In the genomic region with DNA sequence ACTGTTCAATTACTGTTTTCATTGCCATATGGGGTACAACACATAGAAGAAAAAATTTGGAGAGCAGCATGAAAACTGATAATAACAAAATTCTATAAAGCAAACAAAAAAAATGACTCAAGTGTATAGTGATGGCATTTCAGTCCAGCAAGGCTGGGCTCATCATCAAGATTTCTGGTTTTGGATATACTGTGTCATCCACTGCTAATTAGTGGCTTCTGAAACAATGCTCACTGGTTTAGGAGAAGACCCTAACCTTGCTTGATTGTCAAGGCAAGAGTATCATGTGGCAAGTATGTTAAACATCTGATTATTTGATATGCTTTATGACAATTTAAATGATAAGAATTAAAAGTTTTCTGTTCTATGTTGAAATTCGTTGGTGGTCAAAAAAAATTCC, we compare ENCODE assay signal across 12 cellular contexts.
A peak's percentile ranks its signal among the peaks of the same experiment; 100 is the strongest.
DNase-seq lines count a peak whose midpoint lies in the region; ATAC-seq and TF ChIP-seq lines count a peak whose summit lies in the region.
"Had no signal": no experiment of that assay in that cellular context is flagged by ENCODE, and none has a peak within 500 bp of the region (broad histone marks: within the 10 kb centered on the region; RNA-seq: fewer than 3 reads in every experiment).

No MANE protein-coding gene starts in this region.

- H3K4me3 Mint-ChIP-seq in natural killer cell = no peak overlapping the region
- H3K4me3 Mint-ChIP-seq: CD4-positive, CD25-positive, alpha-beta regulatory T cell had no signal

- peaks cover 11% of the 10 kb centered on the region for H3K36me3 Mint-ChIP-seq in natural killer cell

- no peaks in the 10 kb centered on the region for H3K27me3 Mint-ChIP-seq in natural killer cell (ENCODE audit: low read depth in 2 of 2)
- H3K27me3 Mint-ChIP-seq: CD4-positive, CD25-positive, alpha-beta regulatory T cell had no signal

- intact Hi-C loops in natural killer cell (cut with micrococcal nuclease) = no loop called here

- no peak for ATAC-seq in natural killer cell

- DNase-seq in AG08396 (ENCODE audit: low spot score) (peak; percentile 30), EL (peak; percentile 13), fibroblast of gingiva (ENCODE audit: low read depth) (peak; percentile 72), stromal cell of bone marrow (ENCODE audit: low read depth) (peak; percentile 10), natural killer cell (no peak), HK-2 (ENCODE audit: unreplicated experiment) (no peak), RPMI8226 (no peak)
- DNase-seq: 8988T; AML-193; CD4-positive, CD25-positive, alpha-beta regulatory T cell; Kasumi-1; KBM-7 had no signal

- peaks cover 27 to 34% of the 10 kb centered on the region in 2 donors for H3K4me1 Mint-ChIP-seq in natural killer cell

- no peak overlapping the region for H3K27ac Mint-ChIP-seq in natural killer cell
- H3K27ac Mint-ChIP-seq: CD4-positive, CD25-positive, alpha-beta regulatory T cell had no signal

- H3K9me3 Mint-ChIP-seq in natural killer cell = no peaks in the 10 kb centered on the region

- TF ChIP-seq CTCF in natural killer cell (IDR thresholded peaks at IDR 0.05) = no peak

Comparison
In these comparisons a context has a peak if more than half of its experiments do, and no peak if none do; other contexts are left out.
1. DNase-seq: peak in AG08396 (single experiment), EL (single experiment), fibroblast of gingiva (single experiment) and stromal cell of bone marrow (single experiment); none in natural killer cell (single experiment), HK-2 (single experiment) and RPMI8226 (single experiment).